In genomic region chr6:28982476-28983266, GRCh38 we compare ENCODE assay signal across 8 cellular contexts. TPM values are rescaled to one million over a fixed set of nuclear protein-coding genes. Genes with fewer than 3 reads are reported as not detected.
DNase-seq lines count a peak whose midpoint lies in the region; ATAC-seq and FAIRE-seq lines count a peak whose summit lies in the region.

No MANE protein-coding gene starts in this region.

- peaks cover 26% of the 10 kb centered on the region for H3K27me3 ChIP-seq in ectodermal cell (ENCODE audit: control insufficient read depth, insufficient read depth, low read length, poor library complexity, severe bottlenecking)

- 31 to 37% methylated on average over 16 to 17 of the region's 17 CpGs for WGBS in ectodermal cell, 2 experiments
- WGBS in mesodermal cell (ENCODE audit: insufficient coverage in 2 of 2), 2 experiments, result 35 to 38% methylated on average over 11 to 13 of the region's 17 CpGs

- DNase-seq in DMS153 (lab: John Stamatoyannopoulos, UW) (peak; percentile 14), HS-27A (ENCODE audit: low read depth) (peak; percentile 58), SK-N-MC (ENCODE audit: low read depth, low spot score) (no peak), urothelium cell line (ENCODE audit: low spot score) (peak; percentile 46), cerebellar nuclear complex (lab: John Stamatoyannopoulos, UW) (no peak)

- no peak for ATAC-seq in HG02852 (IDR thresholded peaks at IDR 0.05; ENCODE audit: unreplicated experiment)

- H3K36me3 ChIP-seq in SK-N-MC (ENCODE audit: insufficient read depth, low read length), result no peaks in the 10 kb centered on the region
- H3K36me3 ChIP-seq in ectodermal cell (ENCODE audit: control insufficient read depth, insufficient read depth, low read length), result no peaks in the 10 kb centered on the region
- H3K36me3 ChIP-seq in mesodermal cell (ENCODE audit: control insufficient read depth, insufficient read depth, low read length), result no peaks in the 10 kb centered on the region

- H3K27ac ChIP-seq in SK-N-MC (peak overlapping the region; percentile 92), ectodermal cell (ENCODE audit: insufficient read depth, low read depth, low read length, poor library complexity, severe bottlenecking) (no peak overlapping the region), mesodermal cell (ENCODE audit: low read depth, low read length, severe bottlenecking) (peak overlapping the region; percentile 70)

- H3K4me3 ChIP-seq in SK-N-MC, result peak overlapping the region; percentile 94
- H3K4me3 ChIP-seq in ectodermal cell (ENCODE audit: insufficient read depth, low read depth, low read length), result peak overlapping the region; percentile 92
- peak overlapping the region; percentile 74 for H3K4me3 ChIP-seq in mesodermal cell (ENCODE audit: extremely low read depth, insufficient read depth, low read length, poor library complexity, severe bottlenecking)

- no peak for FAIRE-seq in urothelium cell line (lab: Jason Lieb, UNC)

- H3K9me3 ChIP-seq in SK-N-MC (ENCODE audit: low read depth, low read length), result no peaks in the 10 kb centered on the region
- H3K9me3 ChIP-seq in ectodermal cell (ENCODE audit: control insufficient read depth, low read length), result no peaks in the 10 kb centered on the region
- H3K9me3 ChIP-seq in mesodermal cell (ENCODE audit: control insufficient read depth, low read length), result no peaks in the 10 kb centered on the region

- peak overlapping the region; percentile 87 for H3K9ac ChIP-seq in SK-N-MC (ENCODE audit: insufficient read length)

- peaks cover 8% of the 10 kb centered on the region for H3K4me1 ChIP-seq in ectodermal cell (ENCODE audit: control insufficient read depth, insufficient read depth, low read length)
- peaks cover 9% of the 10 kb centered on the region for H3K4me1 ChIP-seq in mesodermal cell (ENCODE audit: control insufficient read depth, insufficient read depth, low read length, poor library complexity, severe bottlenecking)

RNA-seq across cellular contexts. Expression of gene ZNF311, which starts 22.4 kb away (rescaled TPM):
- polyA plus RNA-seq in ectodermal cell (2013, experiment 1 of 4), result 1.0 TPM
- 1.5 TPM for polyA plus RNA-seq in ectodermal cell (2013, experiment 2 of 4)
- 0.48 TPM for polyA plus RNA-seq in ectodermal cell (2013, experiment 3 of 4)
- polyA plus RNA-seq in ectodermal cell (2013, experiment 4 of 4), result 0.77 TPM
- 0.18 TPM for polyA plus RNA-seq in mesodermal cell (2013, experiment 1 of 2)
- 0.10 TPM for polyA plus RNA-seq in mesodermal cell (2013, experiment 2 of 2)

RNA-seq across cellular contexts. Expression of gene TRIM27, which starts 58.9 kb away (rescaled TPM):
- polyA plus RNA-seq in ectodermal cell (2013, experiment 1 of 4), result 66.1 TPM
- 64.5 TPM for polyA plus RNA-seq in ectodermal cell (2013, experiment 2 of 4)
- polyA plus RNA-seq in ectodermal cell (2013, experiment 3 of 4), result 49.7 TPM
- polyA plus RNA-seq in ectodermal cell (2013, experiment 4 of 4), result 55.0 TPM
- polyA plus RNA-seq in mesodermal cell (2013, experiment 1 of 2), result 66.6 TPM
- polyA plus RNA-seq in mesodermal cell (2013, experiment 2 of 2), result 61.4 TPM

Comparison
In these comparisons a context has a peak if more than half of its experiments do, and no peak if none do; other contexts are left out.
1. DNase-seq: peak in DMS153 (single experiment), HS-27A (single experiment) and urothelium cell line (single experiment); none in SK-N-MC (single experiment) and cerebellar nuclear complex (0 of 2).
2. Peak in every context shown above with its lines, with median percentiles within 50 percentile points of each other: H3K4me3 ChIP-seq.